ENCODE assay signal across 8 cellular contexts in the genomic region with DNA sequence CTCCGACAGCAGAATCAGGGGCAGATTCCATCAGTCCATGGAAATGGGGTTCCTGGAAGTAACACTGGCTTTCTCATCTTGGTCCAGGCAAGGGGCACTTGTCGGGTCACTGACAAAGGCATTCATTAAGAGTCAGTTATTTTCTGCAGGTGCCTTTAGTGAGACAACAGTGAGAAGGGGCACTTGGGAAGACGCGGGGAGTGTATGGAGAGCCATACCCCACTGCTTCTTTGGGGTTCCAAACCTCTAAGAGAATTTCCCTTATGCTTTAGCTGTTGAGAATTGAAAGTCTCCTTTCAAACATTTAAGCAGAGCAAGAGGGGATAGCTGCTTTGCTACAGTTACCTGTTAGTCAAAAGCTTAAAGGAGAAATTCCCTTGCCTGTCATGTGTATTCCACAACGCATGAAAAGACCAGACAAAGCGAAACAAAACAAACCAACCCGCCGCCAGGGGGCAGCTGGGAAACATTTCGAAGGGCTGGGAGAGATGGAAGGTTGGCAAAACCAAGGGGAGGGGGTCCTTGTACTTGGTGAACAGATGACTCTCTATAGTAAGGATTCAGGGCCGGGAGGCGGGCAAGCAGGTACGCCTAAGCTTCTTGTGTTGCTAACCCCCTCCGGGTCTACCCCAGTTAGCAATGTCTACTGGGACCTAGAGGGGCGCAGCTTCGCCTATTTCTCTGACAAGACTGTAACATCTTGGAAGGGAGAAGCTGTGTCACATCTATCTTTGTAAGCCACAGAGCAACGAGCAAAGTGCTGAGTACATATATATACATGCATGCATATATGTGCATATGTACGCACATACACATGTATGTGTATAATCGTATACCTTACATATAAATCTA.
DNase-seq lines count a peak whose midpoint lies in the region; ATAC-seq and TF ChIP-seq lines count a peak whose summit lies in the region.

No MANE protein-coding gene starts in this region.

- H3K4ac ChIP-seq in mesendoderm (ENCODE audit: low read depth, low read length), result no peak overlapping the region

- H3K4me1 ChIP-seq in body of pancreas (peaks cover 16% of the 10 kb centered on the region), mesendoderm (ENCODE audit: control insufficient read depth, low read depth, low read length) (no peaks in the 10 kb centered on the region)

- no peak overlapping the region for H3K4me2 ChIP-seq in mesendoderm (ENCODE audit: low read length)

- H3K27ac ChIP-seq in body of pancreas, result no peak overlapping the region
- H3K27ac ChIP-seq in mesendoderm (ENCODE audit: low read depth, low read length), result no peak overlapping the region

- 61 to 71% methylated on average over 18 of the region's 18 CpGs for WGBS in body of pancreas, 2 donors
- no CpG with 5 or more reads among the region's 18 CpGs for WGBS in mesendoderm (ENCODE audit: extremely low coverage, insufficient coverage, low lambda C conversion rate)

- ATAC-seq in body of pancreas, result no peak
- no peak for ATAC-seq in HG03439 (IDR thresholded peaks at IDR 0.05; ENCODE audit: unreplicated experiment)

- no peak overlapping the region for H3K23ac ChIP-seq in mesendoderm (ENCODE audit: low read length)

- no peaks in the 10 kb centered on the region for H3K79me2 ChIP-seq in mesendoderm (ENCODE audit: control insufficient read depth, insufficient read depth, low read length)

- DNase-seq in NCI-H2029 treated with DMSO at 0.1 percent for 48 hours (lab: John Stamatoyannopoulos, UW), result peak; percentile 1
- no peak for DNase-seq in NCI-H2029 (lab: John Stamatoyannopoulos, UW)
- peak; percentile 57 for DNase-seq in M059J (ENCODE audit: low read depth)
- DNase-seq in body of pancreas, result peak; percentile 43 to 68 (median 56)
- DNase-seq in mesendoderm, result peak; percentile 88
- no peak for DNase-seq in SW 1271 (lab: John Stamatoyannopoulos, UW)
- no peak for DNase-seq in hepatic stellate cell (ENCODE audit: low spot score)

- H3K56ac ChIP-seq in mesendoderm (ENCODE audit: low read length), result no peak overlapping the region

- H2AK5ac ChIP-seq in mesendoderm (ENCODE audit: low read length), result no peak overlapping the region

- no peak overlapping the region for H2BK5ac ChIP-seq in mesendoderm (ENCODE audit: low read length)

- intact Hi-C loops in body of pancreas (cut with DNase I), result no loop called here

- no peak overlapping the region for H2BK15ac ChIP-seq in mesendoderm (replicated peaks; ENCODE audit: low read depth)

- H4K8ac ChIP-seq in mesendoderm (ENCODE audit: low read depth, low read length), result no peak overlapping the region

- no peak overlapping the region for H3K18ac ChIP-seq in mesendoderm (ENCODE audit: low read length)

- H3K79me1 ChIP-seq in mesendoderm (ENCODE audit: low read length), result no peaks in the 10 kb centered on the region

- H4K5ac ChIP-seq in mesendoderm (ENCODE audit: low read length), result no peak overlapping the region

- no peak overlapping the region for H2BK120ac ChIP-seq in mesendoderm (ENCODE audit: low read depth, low read length)

- H3K4me3 ChIP-seq in body of pancreas (no peak overlapping the region), mesendoderm (ENCODE audit: low read length) (no peak overlapping the region)

- peak in 6 of 7 experiments; percentile 31 to 47 (median 38) for TF ChIP-seq CTCF in body of pancreas (IDR thresholded peaks at IDR 0.05)

- no peaks in the 10 kb centered on the region for H3K27me3 ChIP-seq in body of pancreas
- no peaks in the 10 kb centered on the region for H3K27me3 ChIP-seq in mesendoderm (ENCODE audit: insufficient read depth, low read length, poor library complexity)

- H3K9me3 ChIP-seq in body of pancreas, result no peaks in the 10 kb centered on the region

- no peak overlapping the region for H3K9ac ChIP-seq in mesendoderm (ENCODE audit: low read length)

- H3K36me3 ChIP-seq in body of pancreas (replicated peaks in 1 of 2; ENCODE audit: insufficient read depth in 1 of 2, low read depth in 2 of 2), result no peaks in the 10 kb centered on the region
- no peaks in the 10 kb centered on the region for H3K36me3 ChIP-seq in mesendoderm (ENCODE audit: control insufficient read depth, insufficient read depth, low read length)

- TF ChIP-seq POLR2A in body of pancreas (IDR thresholded peaks at IDR 0.05), result no peak

Comparison
In these comparisons a context has a peak if more than half of its experiments do, and no peak if none do; other contexts are left out.
1. DNase-seq: peak in NCI-H2029 treated with DMSO at 0.1 percent for 48 hours (single experiment), M059J (single experiment), body of pancreas (4 of 4) and mesendoderm (single experiment); none in NCI-H2029 (single experiment), SW 1271 (0 of 2) and hepatic stellate cell (single experiment).